ENCODE assay signal across 30 cellular contexts in the genomic region with DNA sequence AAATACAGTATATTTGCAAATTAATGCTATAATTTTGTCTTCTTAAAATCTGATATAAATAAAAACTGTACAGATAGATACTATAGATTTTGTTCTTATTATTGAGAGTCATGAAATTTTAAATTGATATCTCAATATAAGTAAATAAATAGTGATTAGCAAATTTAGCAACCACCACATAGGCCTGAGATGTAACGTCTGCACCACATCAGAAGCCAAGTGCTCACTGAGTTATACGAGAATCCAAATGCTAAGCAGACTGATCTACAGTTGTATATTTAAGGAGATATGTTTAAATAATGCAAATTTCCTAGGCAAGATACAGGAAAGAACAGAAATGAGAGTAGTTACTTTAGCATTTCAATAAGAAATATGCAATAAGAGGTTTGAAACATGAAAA.
"Had no signal": no experiment of that assay in that cellular context is flagged by ENCODE, and none has a peak within 500 bp of the region (broad histone marks: within the 10 kb centered on the region; RNA-seq: fewer than 3 reads in every experiment).

No MANE protein-coding gene starts in this region.

- H3K9me3 ChIP-seq: esophagus muscularis mucosa, gastrocnemius medialis had no signal

- H3K4me3 Mint-ChIP-seq: activated B cell treated with CpG ODN at 0.5 μM for 24 hours; activated CD8-positive, alpha-beta T cell treated with anti-CD3 and anti-CD28 coated beads for 36 hours; activated naive CD8-positive, alpha-beta T cell; activated T-cell treated with anti-CD3 and anti-CD28 coated beads, Interleukin-2, amount 50 U/mL, for 4 hours; activated T-helper 17 cell treated with anti-CD3 and anti-CD28 coated beads, Interleukin-2, amount 50 U/mL, for 72 hours; dendritic cell treated with granulocyte-macrophage colony-stimulating factor and Interleukin-4, amounts not matched to agents 40 ng/mL and 50 ng/mL, for 4 days; effector memory CD8-positive, alpha-beta T cell; T-helper 17 cell; T-helper 2 cell treated with Interferon-gamma antibody and Interleukin-4, amounts not matched to agents 5 μg/mL and 100 μg/mL, for 36 hours had no signal

- H3K36me3 ChIP-seq: esophagus muscularis mucosa, gastrocnemius medialis, WERI-Rb-1 had no signal

- DNase-seq: activated B cell treated with CpG ODN at 0.5 μM for 24 hours; activated CD4-positive, alpha-beta T cell treated with anti-CD3 and anti-CD28 coated beads for 48 hours; activated CD4-positive, alpha-beta T cell treated with anti-CD3 and anti-CD28 coated beads, Interleukin-2, amount 50 U/mL, for 1 hour; activated CD4-positive, alpha-beta T cell treated with anti-CD3 and anti-CD28 coated beads, Interleukin-2, amount 50 U/mL, for 48 hours; activated CD8-positive, alpha-beta memory T cell treated with anti-CD3 and anti-CD28 coated beads for 24 hours; activated CD8-positive, alpha-beta T cell treated with anti-CD3 and anti-CD28 coated beads for 36 hours; activated effector memory CD4-positive, alpha-beta T cell treated with Interleukin-2 at 50 U/mL for 16 hours; activated gamma-delta T cell treated with Interleukin-2 at 50 U/mL for 16 hours; activated naive CD4-positive, alpha-beta T cell treated with anti-CD3 and anti-CD28 coated beads, Interleukin-2, amount 50 U/mL, for 16 hours; activated naive CD4-positive, alpha-beta T cell treated with Interleukin-2 at 50 U/mL for 16 hours; activated T-cell treated with anti-CD3 and anti-CD28 coated beads, Interleukin-2, amount 50 U/mL, for 4 hours; amniotic stem cell; central memory CD4-positive, alpha-beta T cell; effector memory CD8-positive, alpha-beta T cell; erythroblast; foreskin keratinocyte; gastrocnemius medialis; glutamatergic neuron; T-helper 1 cell; T-helper 17 cell; T1000; WERI-Rb-1 had no signal

- H3K27me3 ChIP-seq: dorsolateral prefrontal cortex, esophagus muscularis mucosa, foreskin keratinocyte, gastrocnemius medialis had no signal

- ATAC-seq: activated CD4-positive, CD25-positive, alpha-beta regulatory T cell treated with anti-CD3 and anti-CD28 coated beads, Interleukin-2, amount 50 U/mL, for 24 hours; activated CD8-positive, alpha-beta T cell treated with anti-CD3 and anti-CD28 coated beads for 36 hours; activated T-cell treated with anti-CD3 and anti-CD28 coated beads, Interleukin-2, amount 50 U/mL, for 4 hours; activated T-helper 17 cell treated with anti-CD3 and anti-CD28 coated beads, Interleukin-2, amount 50 U/mL, for 72 hours; effector memory CD8-positive, alpha-beta T cell; foreskin keratinocyte; T-helper 17 cell had no signal

- H3K9me3 Mint-ChIP-seq: activated B cell treated with CpG ODN at 0.5 μM for 24 hours; activated CD8-positive, alpha-beta T cell treated with anti-CD3 and anti-CD28 coated beads for 36 hours; activated T-cell treated with anti-CD3 and anti-CD28 coated beads, Interleukin-2, amount 50 U/mL, for 4 hours; activated T-helper 17 cell treated with anti-CD3 and anti-CD28 coated beads, Interleukin-2, amount 50 U/mL, for 72 hours; dendritic cell treated with granulocyte-macrophage colony-stimulating factor and Interleukin-4, amounts not matched to agents 40 ng/mL and 50 ng/mL, for 4 days; effector memory CD8-positive, alpha-beta T cell; T-helper 2 cell treated with Interferon-gamma antibody and Interleukin-4, amounts not matched to agents 5 μg/mL and 100 μg/mL, for 36 hours had no signal

- H3K27me3 Mint-ChIP-seq: activated B cell treated with CpG ODN at 0.5 μM for 24 hours; activated CD8-positive, alpha-beta T cell treated with anti-CD3 and anti-CD28 coated beads for 36 hours; activated naive CD8-positive, alpha-beta T cell; dendritic cell treated with granulocyte-macrophage colony-stimulating factor and Interleukin-4, amounts not matched to agents 40 ng/mL and 50 ng/mL, for 4 days; effector memory CD8-positive, alpha-beta T cell; T-helper 17 cell had no signal

- H3K27ac ChIP-seq: coronary artery, esophagus muscularis mucosa, foreskin keratinocyte, WERI-Rb-1 had no signal

- H3K4me3 ChIP-seq: coronary artery, dorsolateral prefrontal cortex, esophagus muscularis mucosa, gastrocnemius medialis had no signal

- H3K27ac Mint-ChIP-seq: activated B cell treated with CpG ODN at 0.5 μM for 24 hours; activated CD8-positive, alpha-beta T cell treated with anti-CD3 and anti-CD28 coated beads for 36 hours; activated naive CD8-positive, alpha-beta T cell; activated T-helper 17 cell treated with anti-CD3 and anti-CD28 coated beads, Interleukin-2, amount 50 U/mL, for 72 hours; dendritic cell treated with granulocyte-macrophage colony-stimulating factor and Interleukin-4, amounts not matched to agents 40 ng/mL and 50 ng/mL, for 4 days; effector memory CD8-positive, alpha-beta T cell; T-helper 17 cell; T-helper 2 cell treated with Interferon-gamma antibody and Interleukin-4, amounts not matched to agents 5 μg/mL and 100 μg/mL, for 36 hours had no signal

- H3K36me3 Mint-ChIP-seq: activated naive CD8-positive, alpha-beta T cell had no signal

- H3K4me1 Mint-ChIP-seq: activated B cell treated with CpG ODN at 0.5 μM for 24 hours; activated T-helper 17 cell treated with anti-CD3 and anti-CD28 coated beads, Interleukin-2, amount 50 U/mL, for 72 hours; T-helper 17 cell had no signal
